Comparison of ENCODE assay signal across 24 cellular contexts in the genomic region with DNA sequence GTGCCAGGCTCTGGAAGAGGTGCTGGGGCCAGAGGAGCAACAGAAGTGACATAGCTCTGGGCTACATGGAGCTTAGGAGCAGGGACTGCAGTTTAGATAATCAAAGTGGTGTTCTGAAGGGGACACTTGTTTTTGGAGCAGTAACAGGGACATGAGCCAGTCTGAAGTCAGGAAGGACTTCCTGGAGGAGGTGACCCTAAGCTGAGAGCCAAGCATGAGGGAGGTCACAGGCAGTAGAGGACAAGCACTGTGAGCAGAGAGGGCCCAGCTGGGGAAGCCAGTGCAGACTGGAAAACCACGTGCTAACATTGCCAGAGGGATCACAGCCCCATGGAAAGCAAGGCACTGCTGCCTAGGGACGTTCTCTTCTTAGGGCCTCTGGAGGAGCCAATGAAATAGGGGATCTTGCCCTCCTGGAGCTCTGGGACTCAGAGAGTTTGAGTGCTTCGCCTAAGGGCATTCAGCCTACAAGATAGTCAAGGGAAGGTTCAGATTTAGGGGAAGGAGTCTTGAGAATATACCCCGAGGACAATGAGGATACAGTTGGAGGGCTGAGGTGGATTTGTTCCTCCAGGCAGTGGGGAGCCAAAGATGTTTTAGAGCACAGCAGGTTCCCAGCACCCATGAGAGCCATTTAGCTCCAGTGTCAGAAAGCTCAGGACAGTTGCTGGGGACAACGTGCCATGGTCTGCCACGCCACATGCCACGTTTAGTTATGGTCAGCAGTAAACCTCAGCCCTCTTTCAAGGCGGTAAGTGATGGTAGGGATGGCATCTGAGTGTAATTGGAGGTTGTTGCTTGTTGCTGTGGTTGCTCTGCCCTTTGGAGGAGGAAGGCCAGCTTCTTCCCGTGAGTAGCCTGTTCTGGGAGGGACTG. TPM values are rescaled to one million over a fixed set of nuclear protein-coding genes. Genes with fewer than 3 reads are reported as not detected.
DNase-seq lines count a peak whose midpoint lies in the region; ATAC-seq and TF ChIP-seq lines count a peak whose summit lies in the region.
"Had no signal": no experiment of that assay in that cellular context is flagged by ENCODE, and none has a peak within 500 bp of the region (broad histone marks: within the 10 kb centered on the region; RNA-seq: fewer than 3 reads in every experiment).

No MANE protein-coding gene starts in this region.

- intact Hi-C loops in left ventricle myocardium inferior (cut with micrococcal nuclease) (no loop called here), right cardiac atrium (cut with DNase I) (no loop called here)

- H3K27ac ChIP-seq in left ventricle myocardium inferior (replicated peaks) (peak overlapping the region; percentile 25), right cardiac atrium (ENCODE audit: low read length) (no peak overlapping the region), coronary artery (peak overlapping the region in 1 of 2 donors; percentile 35)
- H3K27ac ChIP-seq: BLaER1 treated with 17β-estradiol and CSF1 and Interleukin-3, amounts not matched to agents 10 nM and 100 nM; neutrophil; psoas muscle; skin epidermis; thyroid gland had no signal

- no peak for TF ChIP-seq CTCF in left ventricle myocardium inferior (IDR thresholded peaks at IDR 0.05; ENCODE audit: borderline replicate concordance)
- TF ChIP-seq CTCF in coronary artery (IDR thresholded peaks at IDR 0.05): no peak
- no peak for TF ChIP-seq CTCF in osteocyte (IDR thresholded peaks at IDR 0.05)

- H3K36me3 Mint-ChIP-seq in osteocyte (ENCODE audit: unreplicated experiment): no peaks in the 10 kb centered on the region
- H3K36me3 Mint-ChIP-seq: brain, memory B cell, WTC11 had no signal

- ATAC-seq in right cardiac atrium: no peak
- no peak for ATAC-seq in GM21360 (IDR thresholded peaks at IDR 0.05; ENCODE audit: unreplicated experiment)
- ATAC-seq: Panc1, psoas muscle, WTC11 had no signal

- DNase-seq in left ventricle myocardium inferior (no peak), right cardiac atrium (no peak), coronary artery (ENCODE audit: low spot score) (peak; percentile 43), osteocyte (ENCODE audit: extremely low spot score, unreplicated experiment) (peak; percentile 65), NCI-H82 (lab: John Stamatoyannopoulos, UW) (no peak), inferior parietal cortex (ENCODE audit: extremely low spot score) (no peak)
- DNase-seq: ACHN; activated CD4-positive, alpha-beta T cell treated with anti-CD3 and anti-CD28 coated beads, Interleukin-2, amount 50 U/mL, for 1 hour; activated gamma-delta T cell treated with Interleukin-2 at 50 U/mL for 16 hours; effector memory CD4-positive, alpha-beta T cell; foreskin fibroblast; NCI-H1694 treated with DMSO at 0.1 percent for 48 hours; NCI-H524 treated with DMSO at 0.1 percent for 48 hours; psoas muscle; thyroid gland had no signal

- H3K36me3 ChIP-seq in left ventricle myocardium inferior: no peaks in the 10 kb centered on the region
- H3K36me3 ChIP-seq: BLaER1 treated with 17β-estradiol and CSF1 and Interleukin-3, amounts not matched to agents 10 nM and 100 nM; neutrophil; thyroid gland had no signal

- H3K9me3 Mint-ChIP-seq in osteocyte (ENCODE audit: unreplicated experiment): no peaks in the 10 kb centered on the region
- H3K9me3 Mint-ChIP-seq: memory B cell, WTC11 had no signal

- no peak overlapping the region for H3K4me3 Mint-ChIP-seq in osteocyte (ENCODE audit: unreplicated experiment)
- H3K4me3 Mint-ChIP-seq: brain; memory B cell; stimulated activated naive CD8-positive, alpha-beta T cell treated with anti-CD3 and anti-CD28 coated beads, Interleukin-15, Interleukin-2, amounts not matched to agents 100 ng/mL and 50 ng/mL, for 24 hours; WTC11 had no signal

- H3K9me3 ChIP-seq in left ventricle myocardium inferior (replicated peaks): no peaks in the 10 kb centered on the region
- no peaks in the 10 kb centered on the region for H3K9me3 ChIP-seq in right cardiac atrium (ENCODE audit: control insufficient read depth, low read length)
- H3K9me3 ChIP-seq: neutrophil, psoas muscle, thyroid gland had no signal

- no peak overlapping the region for H3K4me3 ChIP-seq in left ventricle myocardium inferior
- no peak overlapping the region for H3K4me3 ChIP-seq in right cardiac atrium (ENCODE audit: low read length)
- H3K4me3 ChIP-seq in coronary artery: no peak overlapping the region
- H3K4me3 ChIP-seq: BLaER1 treated with 17β-estradiol and CSF1 and Interleukin-3, amounts not matched to agents 10 nM and 100 nM; psoas muscle; skin epidermis; thyroid gland had no signal

- H3K27ac Mint-ChIP-seq in osteocyte (ENCODE audit: unreplicated experiment): no peak overlapping the region
- H3K27ac Mint-ChIP-seq: memory B cell; stimulated activated naive CD8-positive, alpha-beta T cell treated with anti-CD3 and anti-CD28 coated beads, Interleukin-15, Interleukin-2, amounts not matched to agents 100 ng/mL and 50 ng/mL, for 24 hours; WTC11 had no signal

- WGBS in right cardiac atrium: 82% methylated on average over 9 of the region's 9 CpGs

- peaks cover 40% of the 10 kb centered on the region for H3K27me3 Mint-ChIP-seq in osteocyte (ENCODE audit: unreplicated experiment)
- H3K27me3 Mint-ChIP-seq: stimulated activated naive CD8-positive, alpha-beta T cell treated with anti-CD3 and anti-CD28 coated beads, Interleukin-15, Interleukin-2, amounts not matched to agents 100 ng/mL and 50 ng/mL, for 24 hours had no signal

- H3K4me1 Mint-ChIP-seq in osteocyte (ENCODE audit: unreplicated experiment): no peaks in the 10 kb centered on the region
- H3K4me1 Mint-ChIP-seq: memory B cell, WTC11 had no signal

- H3K27me3 ChIP-seq in left ventricle myocardium inferior (ENCODE audit: low read depth) (no peaks in the 10 kb centered on the region), right cardiac atrium (ENCODE audit: control insufficient read depth, insufficient read depth) (no peaks in the 10 kb centered on the region)
- H3K27me3 ChIP-seq: neutrophil, thyroid gland had no signal

- H3K4me1 ChIP-seq in left ventricle myocardium inferior: peaks cover 43% of the 10 kb centered on the region
- peaks cover 7% of the 10 kb centered on the region for H3K4me1 ChIP-seq in right cardiac atrium (ENCODE audit: control insufficient read depth, insufficient read depth, low read length)
- H3K4me1 ChIP-seq: psoas muscle, thyroid gland had no signal

RNA-seq across cellular contexts. Expression of a gene that starts 40.5 kb away (rescaled TPM):
- 5.2 TPM for total RNA-seq in left ventricle myocardium inferior
- total RNA-seq in right cardiac atrium: 10 to 100 TPM in 1 of 4 donors, 1 to 10 TPM in 3; 5.1 to 18.0 (median 9.1) TPM
- 2.2 TPM for polyA plus RNA-seq in right cardiac atrium
- 114 and 125 TPM in 2 replicates for total RNA-seq in osteocyte

Comparison
In these comparisons a context has a peak if more than half of its experiments do, and no peak if none do; other contexts are left out.
1. DNase-seq: peak in coronary artery (single experiment) and osteocyte (single experiment); none in left ventricle myocardium inferior (single experiment), right cardiac atrium (0 of 3), NCI-H82 (single experiment) and inferior parietal cortex (single experiment).